In genomic region chr15:74784854-74785715, GRCh38 we compare ENCODE assay signal across 10 cellular contexts. TPM values are rescaled to one million over a fixed set of nuclear protein-coding genes. Genes with fewer than 3 reads are reported as not detected.
A peak's percentile ranks its signal among the peaks of the same experiment; 100 is the strongest.
DNase-seq lines count a peak whose midpoint lies in the region; ATAC-seq and TF ChIP-seq lines count a peak whose summit lies in the region.
"Had no signal": no experiment of that assay in that cellular context is flagged by ENCODE, and none has a peak within 500 bp of the region (broad histone marks: within the 10 kb centered on the region; RNA-seq: fewer than 3 reads in every experiment).

No MANE protein-coding gene starts in this region.

- H3K79me2 ChIP-seq in Loucy (ENCODE audit: insufficient read depth, low read length): peaks cover 87% of the 10 kb centered on the region
- H3K79me2 ChIP-seq in neural cell (replicated peaks; ENCODE audit: insufficient read depth, low read length): peaks cover 50% of the 10 kb centered on the region

- peak overlapping the region; percentile 63 to 93 for H3K4me3 ChIP-seq in CD4-positive, alpha-beta memory T cell (ENCODE audit: low read length in 2 of 2)
- H3K4me3 ChIP-seq in Loucy (ENCODE audit: low read length, poor library complexity, severe bottlenecking): peak overlapping the region; percentile 83
- H3K4me3 ChIP-seq in neural cell (ENCODE audit: low read length): peak overlapping the region; percentile 73
- no peak overlapping the region for H3K4me3 ChIP-seq in WERI-Rb-1 (ENCODE audit: low read depth, low read length)

- peaks cover 80% of the 10 kb centered on the region for H3K4me1 ChIP-seq in CD4-positive, alpha-beta memory T cell (ENCODE audit: insufficient read depth, low read length)
- H3K4me1 ChIP-seq in Loucy (ENCODE audit: insufficient read depth, low read length, poor library complexity, severe bottlenecking): peaks cover 67% of the 10 kb centered on the region

- POLR2A ChIA-PET in CD4-positive, alpha-beta memory T cell (lab: Charles Lee; ENCODE audit: partially characterized antibody): interaction anchor here (0.9 to 24.9 kb wide), 13 partner anchors 5 to 669 kb away, joined by 3 to 1342 read pairs (median 5); partner anchors contain the start of genes CSK, MAN2C1, SIN3A and UBL7

- peaks cover 4 to 48% of the 10 kb centered on the region in 2 donors for H3K36me3 Mint-ChIP-seq in CD4-positive, alpha-beta memory T cell

- peaks cover 33 to 90% (median 58%) of the 10 kb centered on the region in 4 donors for H3K4me1 Mint-ChIP-seq in CD4-positive, alpha-beta memory T cell

- H3K9ac ChIP-seq in Loucy (ENCODE audit: low read depth, low read length, poor library complexity, severe bottlenecking) (peak overlapping the region; percentile 96), neural cell (ENCODE audit: low read length) (peak overlapping the region; percentile 13)

- peak overlapping the region; percentile 85 to 97 (median 95) for H3K4me3 Mint-ChIP-seq in CD4-positive, alpha-beta memory T cell

- H3K27ac ChIP-seq in CD4-positive, alpha-beta memory T cell (ENCODE audit: low read depth, low read length): peak overlapping the region; percentile 86
- H3K27ac ChIP-seq in cingulate gyrus (ENCODE audit: low read depth, low read length) (peak overlapping the region; percentile 23), neural cell (ENCODE audit: low read length) (no peak overlapping the region), WERI-Rb-1 (no peak overlapping the region)

- H3K9me3 ChIP-seq in CD4-positive, alpha-beta memory T cell (ENCODE audit: control insufficient read depth in 1 of 2, low read length in 2 of 2): no peaks in the 10 kb centered on the region
- H3K9me3 ChIP-seq in Loucy (ENCODE audit: insufficient read depth, low read depth, low read length): no peaks in the 10 kb centered on the region
- H3K9me3 ChIP-seq in neural cell (ENCODE audit: low read length): no peaks in the 10 kb centered on the region
- H3K9me3 ChIP-seq in WERI-Rb-1 (ENCODE audit: severe bottlenecking): no peaks in the 10 kb centered on the region

- no peaks in the 10 kb centered on the region for H3K36me3 ChIP-seq in CD4-positive, alpha-beta memory T cell (ENCODE audit: insufficient read depth, low read length)
- H3K36me3 ChIP-seq in Loucy (ENCODE audit: insufficient read depth, low read length) (no peaks in the 10 kb centered on the region), neural cell (ENCODE audit: insufficient read depth, low read length) (no peaks in the 10 kb centered on the region), WERI-Rb-1 (peaks cover 40% of the 10 kb centered on the region)

- no peak for TF ChIP-seq CTCF in Loucy (conservative IDR thresholded peaks at IDR 0.05; ENCODE audit: low read length)
- no peak for TF ChIP-seq CTCF in neural cell (IDR thresholded peaks at IDR 0.05; ENCODE audit: poor library complexity, severe bottlenecking)
- no peak for TF ChIP-seq CTCF in WERI-Rb-1 (IDR thresholded peaks at IDR 0.05; ENCODE audit: low read depth, low read length)

- no peak for ATAC-seq in GM18870 (IDR thresholded peaks at IDR 0.05; ENCODE audit: unreplicated experiment)
- ATAC-seq in GM19035 (IDR thresholded peaks at IDR 0.05; ENCODE audit: unreplicated experiment): no peak
- ATAC-seq: HCT116 had no signal

- intact Hi-C loops in CD4-positive, alpha-beta memory T cell (cut with micrococcal nuclease): loop anchor here (5.0 kb wide), 2 partner anchors 152 to 168 kb away; partner anchors contain the start of genes CLK3 and COX5A

- peak; percentile 37 to 64 (median 51) for DNase-seq in CD4-positive, alpha-beta memory T cell
- no peak for DNase-seq in mesenteric fat pad (ENCODE audit: low spot score)
- no peak for DNase-seq in WERI-Rb-1
- DNase-seq: SW 1271 had no signal

- H2AFZ ChIP-seq in Loucy (ENCODE audit: low read length): no peak overlapping the region
- H2AFZ ChIP-seq in neural cell (ENCODE audit: low read depth, low read length): no peak overlapping the region

- H3F3A ChIP-seq in Loucy (ENCODE audit: low read depth): peaks cover 6% of the 10 kb centered on the region; the same call in 1 of the 2 replicates
- H3F3A ChIP-seq in neural cell (ENCODE audit: insufficient read depth, low read length, poor library complexity, severe bottlenecking): no peaks in the 10 kb centered on the region

- TF ChIP-seq RAD21 in neural cell (conservative IDR thresholded peaks at IDR 0.05): no peak

- H4K20me1 ChIP-seq in Loucy (ENCODE audit: insufficient read depth, low read length, poor library complexity, severe bottlenecking): peaks cover 63% of the 10 kb centered on the region
- peaks cover 5% of the 10 kb centered on the region for H4K20me1 ChIP-seq in neural cell (ENCODE audit: insufficient read depth)

- H3K27me3 ChIP-seq in CD4-positive, alpha-beta memory T cell (ENCODE audit: insufficient read depth, low read length): no peaks in the 10 kb centered on the region
- H3K27me3 ChIP-seq in Loucy (ENCODE audit: insufficient read depth, low read length, poor library complexity, severe bottlenecking): no peaks in the 10 kb centered on the region
- no peaks in the 10 kb centered on the region for H3K27me3 ChIP-seq in neural cell (ENCODE audit: insufficient read depth, low read depth, low read length)
- H3K27me3 ChIP-seq in WERI-Rb-1 (ENCODE audit: insufficient read depth, low read depth, severe bottlenecking): no peaks in the 10 kb centered on the region

- H3K27ac Mint-ChIP-seq in CD4-positive, alpha-beta memory T cell: peak overlapping the region; percentile 95 to 99 (median 98)

- CTCF ChIA-PET in CD4-positive, alpha-beta memory T cell (lab: Charles Lee; ENCODE audit: partially characterized antibody): interaction anchor here (1.4 to 36.4 kb wide), 5 partner anchors 6 to 165 kb away, joined by 3 to 1908 read pairs (median 6); partner anchors contain the start of genes CSK and LMAN1L

- no peak for TF ChIP-seq EP300 in neural cell (conservative IDR thresholded peaks at IDR 0.05; ENCODE audit: poor library complexity, severe bottlenecking)

- no peaks in the 10 kb centered on the region for H3K27me3 Mint-ChIP-seq in CD4-positive, alpha-beta memory T cell

- H3K9me3 Mint-ChIP-seq in CD4-positive, alpha-beta memory T cell: peaks cover 0 to 3% (median 0%) of the 10 kb centered on the region in 8 donors

- H3K9me2 ChIP-seq in Loucy (replicated peaks; ENCODE audit: low read depth, low read length) (no peaks in the 10 kb centered on the region), neural cell (ENCODE audit: insufficient read depth, low read length) (no peaks in the 10 kb centered on the region)

- H3K4me2 ChIP-seq in Loucy (ENCODE audit: low read depth, low read length, poor library complexity, severe bottlenecking): peak overlapping the region; percentile 95
- peak overlapping the region; percentile 12 for H3K4me2 ChIP-seq in neural cell (ENCODE audit: low read length)

TF ChIP-seq in neural cell, 6 proteins besides CTCF, POLR2A, EP300 and RAD21:
- TF ChIP-seq REST (IDR thresholded peaks at IDR 0.05; ENCODE audit: borderline replicate concordance) (no peak), POLR2AphosphoS5 (IDR thresholded peaks at IDR 0.05) (no peak), TAF1 (IDR thresholded peaks at IDR 0.05; ENCODE audit: low read depth) (no peak), SMC3 (conservative IDR thresholded peaks at IDR 0.05; ENCODE audit: poor library complexity) (no peak), MXI1 (conservative IDR thresholded peaks at IDR 0.05; ENCODE audit: poor library complexity, severe bottlenecking) (no peak), EZH2 (IDR thresholded peaks at IDR 0.05; ENCODE audit: borderline replicate concordance, insufficient read depth, low read length, poor library complexity, severe bottlenecking) (no peak)

RNA-seq across cellular contexts. Expression of gene CSK, which starts 3.2 kb away (rescaled TPM):
- 100 to 1,000 TPM; 234 to 247 TPM for total RNA-seq in CD4-positive, alpha-beta memory T cell
- 100 to 1,000 TPM in 1 of 2 donors, 10 to 100 TPM in 1; 72.5 to 125 TPM for polyA plus RNA-seq in CD4-positive, alpha-beta memory T cell
- polyA plus RNA-seq in neural cell: 40.5 and 45.5 TPM in 2 replicates
- polyA minus RNA-seq in neural cell: 36.5 and 38.7 TPM in 2 replicates
- 46.9 TPM for total RNA-seq in mesenteric fat pad

RNA-seq across cellular contexts. Expression of gene LMAN1L, which starts 27.6 kb away (rescaled TPM):
- under 1 TPM; 0.23 to 0.39 TPM for total RNA-seq in CD4-positive, alpha-beta memory T cell
- not detected for polyA plus RNA-seq in CD4-positive, alpha-beta memory T cell
- 0.18 TPM in 1 of 2 replicates, not detected in the other for polyA plus RNA-seq in neural cell
- not detected in 2 replicates for polyA minus RNA-seq in neural cell
- not detected for total RNA-seq in mesenteric fat pad

RNA-seq across cellular contexts. Expression of gene CYP1A2, which starts 36.4 kb away (rescaled TPM):
- total RNA-seq in CD4-positive, alpha-beta memory T cell: not detected
- not detected for polyA plus RNA-seq in CD4-positive, alpha-beta memory T cell
- polyA plus RNA-seq in neural cell: not detected in 2 replicates
- not detected in 2 replicates for polyA minus RNA-seq in neural cell
- total RNA-seq in mesenteric fat pad: not detected

RNA-seq across cellular contexts. Expression of gene CPLX3, which starts 41.3 kb away (rescaled TPM):
- not detected for total RNA-seq in CD4-positive, alpha-beta memory T cell
- polyA plus RNA-seq in CD4-positive, alpha-beta memory T cell: not detected
- 0.27 and 0.66 TPM in 2 replicates for polyA plus RNA-seq in neural cell
- polyA minus RNA-seq in neural cell: not detected in 2 replicates
- total RNA-seq in mesenteric fat pad: not detected

RNA-seq across cellular contexts. Expression of gene ULK3, which starts 57.9 kb away (rescaled TPM):
- 10 to 100 TPM; 84.9 to 88.3 TPM for total RNA-seq in CD4-positive, alpha-beta memory T cell
- polyA plus RNA-seq in CD4-positive, alpha-beta memory T cell: 10 to 100 TPM; 33.6 to 38.5 TPM
- polyA plus RNA-seq in neural cell: 193 and 212 TPM in 2 replicates
- 61.4 and 66.0 TPM in 2 replicates for polyA minus RNA-seq in neural cell
- total RNA-seq in mesenteric fat pad: 31.5 TPM

Comparison
In these comparisons a context has a peak if more than half of its experiments do, and no peak if none do; other contexts are left out.
1. DNase-seq: peak in CD4-positive, alpha-beta memory T cell (5 of 5); none in mesenteric fat pad (single experiment) and WERI-Rb-1 (single experiment).
2. H3K27ac ChIP-seq: peak in CD4-positive, alpha-beta memory T cell (single experiment) and cingulate gyrus (single experiment); none in neural cell (single experiment) and WERI-Rb-1 (single experiment).